ENCODE assay signal across 1 cellular context in genomic region chr1:28235746-28236655, GRCh38.
TF ChIP-seq lines count a peak whose summit lies in the region.

Gene ATP5IF1 (plus strand): TSS chr1:28236124. CDS start chr1:28236184, 60 bp downstream.

TF ChIP-seq in HepG2, 621 proteins besides CTCF, POLR2A, EP300 and RAD21 (continued from another document and continues in another):
- TF ChIP-seq, protein P1, sequence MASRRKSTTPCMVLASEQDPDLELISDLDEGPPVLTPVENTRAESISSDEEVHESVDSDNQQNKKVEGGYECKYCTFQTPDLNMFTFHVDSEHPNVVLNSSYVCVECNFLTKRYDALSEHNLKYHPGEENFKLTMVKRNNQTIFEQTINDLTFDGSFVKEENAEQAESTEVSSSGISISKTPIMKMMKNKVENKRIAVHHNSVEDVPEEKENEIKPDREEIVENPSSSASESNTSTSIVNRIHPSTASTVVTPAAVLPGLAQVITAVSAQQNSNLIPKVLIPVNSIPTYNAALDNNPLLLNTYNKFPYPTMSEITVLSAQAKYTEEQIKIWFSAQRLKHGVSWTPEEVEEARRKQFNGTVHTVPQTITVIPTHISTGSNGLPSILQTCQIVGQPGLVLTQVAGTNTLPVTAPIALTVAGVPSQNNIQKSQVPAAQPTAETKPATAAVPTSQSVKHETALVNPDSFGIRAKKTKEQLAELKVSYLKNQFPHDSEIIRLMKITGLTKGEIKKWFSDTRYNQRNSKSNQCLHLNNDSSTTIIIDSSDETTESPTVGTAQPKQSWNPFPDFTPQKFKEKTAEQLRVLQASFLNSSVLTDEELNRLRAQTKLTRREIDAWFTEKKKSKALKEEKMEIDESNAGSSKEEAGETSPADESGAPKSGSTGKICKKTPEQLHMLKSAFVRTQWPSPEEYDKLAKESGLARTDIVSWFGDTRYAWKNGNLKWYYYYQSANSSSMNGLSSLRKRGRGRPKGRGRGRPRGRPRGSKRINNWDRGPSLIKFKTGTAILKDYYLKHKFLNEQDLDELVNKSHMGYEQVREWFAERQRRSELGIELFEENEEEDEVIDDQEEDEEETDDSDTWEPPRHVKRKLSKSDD (CRISPR knock-in tag; IDR thresholded peaks at IDR 0.05; ENCODE audit: low read depth) = no peak; the same call in 1 of the 2 replicates
- TF ChIP-seq NR2C2 (CRISPR knock-in tag; IDR thresholded peaks at IDR 0.05; ENCODE audit: borderline replicate concordance) = peak; percentile 41
- no peak for TF ChIP-seq HNRNPH1 (optimal IDR thresholded peaks at IDR 0.05; ENCODE audit: low read depth, low read length)
- TF ChIP-seq POLR2AphosphoS5 (IDR thresholded peaks at IDR 0.05; ENCODE audit: low read depth, low read length) = peak; percentile 98
- TF ChIP-seq SMAD9 (CRISPR knock-in tag; IDR thresholded peaks at IDR 0.05) = no peak
- TF ChIP-seq IRX3 (CRISPR knock-in tag; IDR thresholded peaks at IDR 0.05; ENCODE audit: borderline replicate concordance, low read depth) = peak; percentile 72
- peak; percentile 80; the same call in 1 of the 2 replicates for TF ChIP-seq ZBTB3 (CRISPR knock-in tag; IDR thresholded peaks at IDR 0.05; ENCODE audit: borderline replicate concordance, low read depth)
- TF ChIP-seq PHF5A (CRISPR knock-in tag; IDR thresholded peaks at IDR 0.05; ENCODE audit: low read depth, unreplicated experiment) = no peak
- TF ChIP-seq ZNF230 (CRISPR knock-in tag; IDR thresholded peaks at IDR 0.05) = peak; percentile 88
- no peak; the same call in 1 of the 2 replicates for TF ChIP-seq GFI1 (CRISPR knock-in tag; IDR thresholded peaks at IDR 0.05; ENCODE audit: borderline replicate concordance)
- no peak for TF ChIP-seq FLYWCH1 (CRISPR knock-in tag; IDR thresholded peaks at IDR 0.05)
- no peak for TF ChIP-seq KDM4B (CRISPR knock-in tag; IDR thresholded peaks at IDR 0.05)
- no peak; the same call in 1 of the 2 replicates for TF ChIP-seq ETV6 (CRISPR knock-in tag; conservative IDR thresholded peaks at IDR 0.05)
- TF ChIP-seq ZFY (CRISPR knock-in tag; IDR thresholded peaks at IDR 0.05) = peak; percentile 83
- peak; percentile 50; the same call in 1 of the 2 replicates for TF ChIP-seq RARG (CRISPR knock-in tag; IDR thresholded peaks at IDR 0.05; ENCODE audit: low read depth)
- peak; percentile 29 for TF ChIP-seq JUN (CRISPR knock-in tag; IDR thresholded peaks at IDR 0.05)
- TF ChIP-seq ZFP36L1 (CRISPR knock-in tag; IDR thresholded peaks at IDR 0.05) = peak; percentile 89; the same call in 1 of the 2 replicates
- peak; percentile 48; the same call in 1 of the 2 replicates for TF ChIP-seq TBX2 (CRISPR knock-in tag; IDR thresholded peaks at IDR 0.05; ENCODE audit: borderline replicate concordance)
- no peak for TF ChIP-seq SOX5 (CRISPR knock-in tag; IDR thresholded peaks at IDR 0.05; ENCODE audit: borderline replicate concordance)
- TF ChIP-seq ZNF572 (CRISPR knock-in tag; IDR thresholded peaks at IDR 0.05) = peak; percentile 70; the same call in 1 of the 2 replicates
- no peak; the same call in 1 of the 2 replicates for TF ChIP-seq TFE3 (CRISPR knock-in tag; IDR thresholded peaks at IDR 0.05)
- TF ChIP-seq REPIN1 (CRISPR knock-in tag; IDR thresholded peaks at IDR 0.05; ENCODE audit: borderline replicate concordance, low read depth) = peak; percentile 89
- TF ChIP-seq ZNF124 (CRISPR knock-in tag; IDR thresholded peaks at IDR 0.05) = peak; percentile 82; the same call in 1 of the 2 replicates
- TF ChIP-seq REL (CRISPR knock-in tag; conservative IDR thresholded peaks at IDR 0.05) = 0 out of 2 replicates have a peak, but pooled peaks have one; percentile 33
- TF ChIP-seq ZNF260 (CRISPR knock-in tag; IDR thresholded peaks at IDR 0.05; ENCODE audit: borderline replicate concordance, low read depth) = no peak
- TF ChIP-seq NFATC3 (CRISPR knock-in tag; IDR thresholded peaks at IDR 0.05) = peak; percentile 50; the same call in 1 of the 2 replicates
- TF ChIP-seq, protein P2, sequence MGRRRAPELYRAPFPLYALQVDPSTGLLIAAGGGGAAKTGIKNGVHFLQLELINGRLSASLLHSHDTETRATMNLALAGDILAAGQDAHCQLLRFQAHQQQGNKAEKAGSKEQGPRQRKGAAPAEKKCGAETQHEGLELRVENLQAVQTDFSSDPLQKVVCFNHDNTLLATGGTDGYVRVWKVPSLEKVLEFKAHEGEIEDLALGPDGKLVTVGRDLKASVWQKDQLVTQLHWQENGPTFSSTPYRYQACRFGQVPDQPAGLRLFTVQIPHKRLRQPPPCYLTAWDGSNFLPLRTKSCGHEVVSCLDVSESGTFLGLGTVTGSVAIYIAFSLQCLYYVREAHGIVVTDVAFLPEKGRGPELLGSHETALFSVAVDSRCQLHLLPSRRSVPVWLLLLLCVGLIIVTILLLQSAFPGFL (CRISPR knock-in tag; IDR thresholded peaks at IDR 0.05) = peak; percentile 86; the same call in 1 of the 2 replicates
- TF ChIP-seq ZSCAN5A (CRISPR knock-in tag; IDR thresholded peaks at IDR 0.05; ENCODE audit: borderline replicate concordance) = peak; percentile 53; the same call in 1 of the 2 replicates
- no peak for TF ChIP-seq RFX3 (CRISPR knock-in tag; IDR thresholded peaks at IDR 0.05)
- TF ChIP-seq SATB2 (CRISPR knock-in tag; IDR thresholded peaks at IDR 0.05) = peak; percentile 87; the same call in 1 of the 2 replicates
- peak; percentile 59; the same call in 1 of the 2 replicates for TF ChIP-seq CHD2 (IDR thresholded peaks at IDR 0.05; ENCODE audit: low read depth, low read length)
- no peak for TF ChIP-seq U2AF1 (optimal IDR thresholded peaks at IDR 0.05; ENCODE audit: low read depth, low read length)
- TF ChIP-seq PAWR (CRISPR knock-in tag; IDR thresholded peaks at IDR 0.05; ENCODE audit: borderline replicate concordance) = peak; percentile 96
- peak; percentile 70 for TF ChIP-seq ZNF777 (CRISPR knock-in tag; IDR thresholded peaks at IDR 0.05)
- TF ChIP-seq ZNF788 (CRISPR knock-in tag; IDR thresholded peaks at IDR 0.05; ENCODE audit: borderline replicate concordance) = peak; percentile 44; the same call in 1 of the 2 replicates
- TF ChIP-seq CREM (IDR thresholded peaks at IDR 0.05) = peak; percentile 69
- TF ChIP-seq CREM (CRISPR knock-in tag; IDR thresholded peaks at IDR 0.05) = no peak
- no peak for TF ChIP-seq SP1 (IDR thresholded peaks at IDR 0.05)
- no peak for TF ChIP-seq SP1 (CRISPR knock-in tag; IDR thresholded peaks at IDR 0.05)
- TF ChIP-seq ZNF775 (CRISPR knock-in tag; IDR thresholded peaks at IDR 0.05; ENCODE audit: borderline replicate concordance) = no peak
- TF ChIP-seq, protein P3, sequence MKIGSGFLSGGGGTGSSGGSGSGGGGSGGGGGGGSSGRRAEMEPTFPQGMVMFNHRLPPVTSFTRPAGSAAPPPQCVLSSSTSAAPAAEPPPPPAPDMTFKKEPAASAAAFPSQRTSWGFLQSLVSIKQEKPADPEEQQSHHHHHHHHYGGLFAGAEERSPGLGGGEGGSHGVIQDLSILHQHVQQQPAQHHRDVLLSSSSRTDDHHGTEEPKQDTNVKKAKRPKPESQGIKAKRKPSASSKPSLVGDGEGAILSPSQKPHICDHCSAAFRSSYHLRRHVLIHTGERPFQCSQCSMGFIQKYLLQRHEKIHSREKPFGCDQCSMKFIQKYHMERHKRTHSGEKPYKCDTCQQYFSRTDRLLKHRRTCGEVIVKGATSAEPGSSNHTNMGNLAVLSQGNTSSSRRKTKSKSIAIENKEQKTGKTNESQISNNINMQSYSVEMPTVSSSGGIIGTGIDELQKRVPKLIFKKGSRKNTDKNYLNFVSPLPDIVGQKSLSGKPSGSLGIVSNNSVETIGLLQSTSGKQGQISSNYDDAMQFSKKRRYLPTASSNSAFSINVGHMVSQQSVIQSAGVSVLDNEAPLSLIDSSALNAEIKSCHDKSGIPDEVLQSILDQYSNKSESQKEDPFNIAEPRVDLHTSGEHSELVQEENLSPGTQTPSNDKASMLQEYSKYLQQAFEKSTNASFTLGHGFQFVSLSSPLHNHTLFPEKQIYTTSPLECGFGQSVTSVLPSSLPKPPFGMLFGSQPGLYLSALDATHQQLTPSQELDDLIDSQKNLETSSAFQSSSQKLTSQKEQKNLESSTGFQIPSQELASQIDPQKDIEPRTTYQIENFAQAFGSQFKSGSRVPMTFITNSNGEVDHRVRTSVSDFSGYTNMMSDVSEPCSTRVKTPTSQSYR (CRISPR knock-in tag; IDR thresholded peaks at IDR 0.05; ENCODE audit: borderline replicate concordance) = peak; percentile 83
- peak; percentile 89 for TF ChIP-seq GABPB1 (CRISPR knock-in tag; IDR thresholded peaks at IDR 0.05)
- TF ChIP-seq FOXA3 (CRISPR knock-in tag; IDR thresholded peaks at IDR 0.05) = peak; percentile 16; the same call in 1 of the 2 replicates
- TF ChIP-seq TCF12 (IDR thresholded peaks at IDR 0.05) = no peak
- no peak for TF ChIP-seq TCF12 (CRISPR knock-in tag; IDR thresholded peaks at IDR 0.05)
- no peak for TF ChIP-seq NFRKB (IDR thresholded peaks at IDR 0.05)
- peak; percentile 86; the same call in 1 of the 2 replicates for TF ChIP-seq DR1 (CRISPR knock-in tag; IDR thresholded peaks at IDR 0.05)
- no peak for TF ChIP-seq NFIB (CRISPR knock-in tag; IDR thresholded peaks at IDR 0.05; ENCODE audit: borderline replicate concordance)
- no peak for TF ChIP-seq NR1H2 (CRISPR knock-in tag; IDR thresholded peaks at IDR 0.05; ENCODE audit: borderline replicate concordance, low read depth)
- TF ChIP-seq, protein P4, sequence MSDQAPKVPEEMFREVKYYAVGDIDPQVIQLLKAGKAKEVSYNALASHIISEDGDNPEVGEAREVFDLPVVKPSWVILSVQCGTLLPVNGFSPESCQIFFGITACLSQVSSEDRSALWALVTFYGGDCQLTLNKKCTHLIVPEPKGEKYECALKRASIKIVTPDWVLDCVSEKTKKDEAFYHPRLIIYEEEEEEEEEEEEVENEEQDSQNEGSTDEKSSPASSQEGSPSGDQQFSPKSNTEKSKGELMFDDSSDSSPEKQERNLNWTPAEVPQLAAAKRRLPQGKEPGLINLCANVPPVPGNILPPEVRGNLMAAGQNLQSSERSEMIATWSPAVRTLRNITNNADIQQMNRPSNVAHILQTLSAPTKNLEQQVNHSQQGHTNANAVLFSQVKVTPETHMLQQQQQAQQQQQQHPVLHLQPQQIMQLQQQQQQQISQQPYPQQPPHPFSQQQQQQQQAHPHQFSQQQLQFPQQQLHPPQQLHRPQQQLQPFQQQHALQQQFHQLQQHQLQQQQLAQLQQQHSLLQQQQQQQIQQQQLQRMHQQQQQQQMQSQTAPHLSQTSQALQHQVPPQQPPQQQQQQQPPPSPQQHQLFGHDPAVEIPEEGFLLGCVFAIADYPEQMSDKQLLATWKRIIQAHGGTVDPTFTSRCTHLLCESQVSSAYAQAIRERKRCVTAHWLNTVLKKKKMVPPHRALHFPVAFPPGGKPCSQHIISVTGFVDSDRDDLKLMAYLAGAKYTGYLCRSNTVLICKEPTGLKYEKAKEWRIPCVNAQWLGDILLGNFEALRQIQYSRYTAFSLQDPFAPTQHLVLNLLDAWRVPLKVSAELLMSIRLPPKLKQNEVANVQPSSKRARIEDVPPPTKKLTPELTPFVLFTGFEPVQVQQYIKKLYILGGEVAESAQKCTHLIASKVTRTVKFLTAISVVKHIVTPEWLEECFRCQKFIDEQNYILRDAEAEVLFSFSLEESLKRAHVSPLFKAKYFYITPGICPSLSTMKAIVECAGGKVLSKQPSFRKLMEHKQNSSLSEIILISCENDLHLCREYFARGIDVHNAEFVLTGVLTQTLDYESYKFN (CRISPR knock-in tag; conservative IDR thresholded peaks at IDR 0.05) = peak; percentile 65
- peak; percentile 64; the same call in 1 of the 2 replicates for TF ChIP-seq STAT6 (CRISPR knock-in tag; IDR thresholded peaks at IDR 0.05; ENCODE audit: borderline replicate concordance)
- peak; percentile 22; the same call in 1 of the 2 replicates for TF ChIP-seq ZBTB21 (CRISPR knock-in tag; IDR thresholded peaks at IDR 0.05)
- no peak for TF ChIP-seq FOSL1 (CRISPR knock-in tag; IDR thresholded peaks at IDR 0.05; ENCODE audit: borderline replicate concordance)
